Comparison of ENCODE assay signal across 23 cellular contexts in the genomic region with DNA sequence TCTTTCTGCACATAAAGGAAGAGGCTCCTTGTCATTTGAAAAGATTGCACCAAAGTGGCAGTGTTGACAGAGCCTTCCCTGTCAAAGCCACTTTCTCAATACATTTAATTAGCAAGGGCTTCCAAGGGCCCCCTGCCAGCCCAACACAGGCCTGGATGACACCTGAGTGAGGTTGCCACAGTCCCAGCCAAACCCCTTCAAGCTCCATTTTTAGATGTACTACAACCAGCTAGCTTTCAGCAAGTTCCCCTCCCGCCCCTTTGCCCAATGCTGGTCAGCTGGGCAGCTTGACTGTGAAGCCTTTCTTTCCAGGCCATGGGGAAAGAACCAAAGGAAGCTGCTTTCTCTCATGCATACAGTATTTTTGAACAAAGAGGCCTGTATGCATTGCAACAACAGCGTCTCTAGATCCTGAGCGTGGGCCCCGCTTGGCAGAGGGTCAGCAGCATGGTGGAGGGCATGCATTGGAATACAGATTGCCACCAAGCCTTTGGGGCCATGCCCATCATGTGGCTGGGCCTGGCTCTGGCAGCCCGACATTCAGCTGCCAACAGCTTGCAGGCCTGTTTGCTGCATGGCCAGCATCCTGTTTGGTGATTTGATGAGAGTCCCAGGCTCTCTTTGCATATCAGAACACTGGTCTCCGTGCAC.
DNase-seq lines count a peak whose midpoint lies in the region; ATAC-seq, FAIRE-seq and TF ChIP-seq lines count a peak whose summit lies in the region.
"Had no signal": no experiment of that assay in that cellular context is flagged by ENCODE, and none has a peak within 500 bp of the region (broad histone marks: within the 10 kb centered on the region; RNA-seq: fewer than 3 reads in every experiment).

No MANE protein-coding gene starts in this region.

- H3K4me1 ChIP-seq in left ventricle myocardium inferior: peaks cover 23% of the 10 kb centered on the region
- H3K4me1 ChIP-seq: adrenal gland, SJCRH30, thyroid gland had no signal

- DNase-seq in NOMO-1 (lab: John Stamatoyannopoulos, UW; ENCODE audit: unreplicated experiment in 2 of 2): peak; percentile 42 to 53
- DNase-seq in bronchial epithelial cell (ENCODE audit: low read depth): no peak
- peak; percentile 67 for DNase-seq in left ventricle myocardium inferior
- peak; percentile 85 for DNase-seq in sciatic nerve (ENCODE audit: low spot score)
- no peak for DNase-seq in activated effector memory CD4-positive, alpha-beta T cell treated with anti-CD3 and anti-CD28 coated beads, Interleukin-2, amount 50 U/mL, for 16 hours
- no peak for DNase-seq in iPS-NIHi7 (ENCODE audit: extremely low spot score)
- DNase-seq in NCI-H748 treated with DMSO at 0.1 percent for 48 hours (lab: John Stamatoyannopoulos, UW): no peak
- DNase-seq: activated CD4-positive, alpha-beta T cell treated with anti-CD3 and anti-CD28 coated beads, Interleukin-2, amount 50 U/mL, for 48 hours; activated gamma-delta T cell treated with Interleukin-2 at 50 U/mL for 16 hours; adrenal gland; cerebellar nuclear complex; KG1; mesenchymal stem cell; natural killer cell; NCI-H1048; NCI-H2107; NCI-H69; PC-3; SJCRH30; T-helper 17 cell; thyroid gland had no signal

- no peaks in the 10 kb centered on the region for H3K27me3 ChIP-seq in bronchial epithelial cell (ENCODE audit: control insufficient read depth, insufficient read depth, low read length)
- no peaks in the 10 kb centered on the region for H3K27me3 ChIP-seq in left ventricle myocardium inferior (ENCODE audit: low read depth)
- H3K27me3 ChIP-seq: adrenal gland, SJCRH30, thyroid gland had no signal

- ATAC-seq in sciatic nerve: peak; percentile 92
- ATAC-seq: natural killer cell, PC-3, T-helper 17 cell had no signal

- peak; percentile 47 for FAIRE-seq in bronchial epithelial cell (lab: Jason Lieb, UNC)
- FAIRE-seq: keratinocyte had no signal

- TF ChIP-seq CTCF in bronchial epithelial cell (IDR thresholded peaks at IDR 0.05; ENCODE audit: insufficient read depth, low read length, severe bottlenecking) (no peak), left ventricle myocardium inferior (IDR thresholded peaks at IDR 0.05; ENCODE audit: borderline replicate concordance) (no peak)

- peak overlapping the region; percentile 71 for H3K27ac ChIP-seq in left ventricle myocardium inferior (replicated peaks)
- H3K27ac ChIP-seq: adrenal gland, SJCRH30, thyroid gland, VCaP had no signal

- no peaks in the 10 kb centered on the region for H3K36me3 ChIP-seq in bronchial epithelial cell (ENCODE audit: control insufficient read depth, insufficient read depth, low read length)
- H3K36me3 ChIP-seq in left ventricle myocardium inferior: no peaks in the 10 kb centered on the region
- H3K36me3 ChIP-seq: adrenal gland, SJCRH30, thyroid gland had no signal

- no peaks in the 10 kb centered on the region for H3K9me3 ChIP-seq in left ventricle myocardium inferior (replicated peaks)
- H3K9me3 ChIP-seq: adrenal gland, SJCRH30, thyroid gland had no signal

- H3K4me3 ChIP-seq in bronchial epithelial cell (ENCODE audit: low read depth, low read length) (no peak overlapping the region), left ventricle myocardium inferior (no peak overlapping the region)
- H3K4me3 ChIP-seq: adrenal gland, SJCRH30, thyroid gland had no signal

- intact Hi-C loops in left ventricle myocardium inferior (cut with micrococcal nuclease): no loop called here
- intact Hi-C loops in sciatic nerve (cut with DNase I): no loop called here

Comparison
In these comparisons a context has a peak if more than half of its experiments do, and no peak if none do; other contexts are left out.
1. DNase-seq: peak in NOMO-1 (2 of 2), left ventricle myocardium inferior (single experiment) and sciatic nerve (single experiment); none in bronchial epithelial cell (single experiment), activated effector memory CD4-positive, alpha-beta T cell treated with anti-CD3 and anti-CD28 coated beads, Interleukin-2, amount 50 U/mL, for 16 hours (single experiment), iPS-NIHi7 (single experiment) and NCI-H748 treated with DMSO at 0.1 percent for 48 hours (single experiment).